Comparison of ENCODE assay signal across 9 cellular contexts in genomic region chr7:1693991-1694524, GRCh38. TPM values are rescaled to one million over a fixed set of nuclear protein-coding genes. Genes with fewer than 3 reads are reported as not detected.
DNase-seq lines count a peak whose midpoint lies in the region; ATAC-seq and TF ChIP-seq lines count a peak whose summit lies in the region.
"Had no signal": no experiment of that assay in that cellular context is flagged by ENCODE, and none has a peak within 500 bp of the region (broad histone marks: within the 10 kb centered on the region; RNA-seq: fewer than 3 reads in every experiment).

No MANE protein-coding gene starts in this region.

- no peak overlapping the region for H3K4me2 ChIP-seq in fibroblast of lung (ENCODE audit: extremely low read depth, insufficient read depth, low read length)

- no peak overlapping the region for H3K27ac ChIP-seq in fibroblast of lung (ENCODE audit: insufficient read depth, low read length)
- H3K27ac ChIP-seq: skin epidermis had no signal

- H3K9me3 ChIP-seq in fibroblast of lung (ENCODE audit: control insufficient read depth, insufficient read depth, low read depth, low read length) (no peaks in the 10 kb centered on the region), MG63 (no peaks in the 10 kb centered on the region)

- TF ChIP-seq CTCF in fibroblast of lung (conservative IDR thresholded peaks at IDR 0.05 in 1 of 2, IDR thresholded peaks at IDR 0.05 in 1 of 2; ENCODE audit: low read depth in 1 of 2, low read length in 2 of 2) = no peak

- no peaks in the 10 kb centered on the region for H3K4me1 ChIP-seq in fibroblast of lung (ENCODE audit: control insufficient read depth, extremely low read depth, insufficient read depth, low read length)

- H3K36me3 Mint-ChIP-seq in natural killer cell treated with Interleukin-12 subunit alpha and Interleukin-12 subunit beta and Interleukin-15 and Interleukin-18, amount 100 ng/mL, for 72 hours = no peaks in the 10 kb centered on the region

- H3K36me3 ChIP-seq in fibroblast of lung (ENCODE audit: control insufficient read depth, insufficient read depth, low read length) (no peaks in the 10 kb centered on the region), MG63 (no peaks in the 10 kb centered on the region)

- no peak for ATAC-seq in natural killer cell treated with Interleukin-12 subunit alpha and Interleukin-12 subunit beta and Interleukin-15 and Interleukin-18, amount 100 ng/mL, for 72 hours

- H3K27me3 ChIP-seq in fibroblast of lung (ENCODE audit: control insufficient read depth, insufficient read depth, low read length) (peaks cover 2% of the 10 kb centered on the region), MG63 (no peaks in the 10 kb centered on the region)

- H3K27ac Mint-ChIP-seq in natural killer cell treated with Interleukin-12 subunit alpha and Interleukin-12 subunit beta and Interleukin-15 and Interleukin-18, amount 100 ng/mL, for 72 hours = no peak overlapping the region

- no peak overlapping the region for H3K4me3 Mint-ChIP-seq in natural killer cell treated with Interleukin-12 subunit alpha and Interleukin-12 subunit beta and Interleukin-15 and Interleukin-18, amount 100 ng/mL, for 72 hours

- H3K4me3 ChIP-seq in fibroblast of lung (replicated peaks in 1 of 4; ENCODE audit: control extremely low read depth in 1 of 4, insufficient read depth in 1 of 4, low read depth in 3 of 4, low read length in 4 of 4) = no peak overlapping the region
- no peak overlapping the region for H3K4me3 ChIP-seq in MG63
- H3K4me3 ChIP-seq: skin epidermis had no signal

- H4K20me1 ChIP-seq in fibroblast of lung (ENCODE audit: control insufficient read depth, extremely low read depth, insufficient read depth, low read length) = no peaks in the 10 kb centered on the region

- peaks cover 15 to 16% of the 10 kb centered on the region in 2 donors for H3K27me3 Mint-ChIP-seq in natural killer cell treated with Interleukin-12 subunit alpha and Interleukin-12 subunit beta and Interleukin-15 and Interleukin-18, amount 100 ng/mL, for 72 hours

- H2AFZ ChIP-seq in fibroblast of lung (ENCODE audit: low read length) = no peak overlapping the region

- H3K9ac ChIP-seq in fibroblast of lung (ENCODE audit: insufficient read depth, low read length) = no peak overlapping the region

- H3K9me3 Mint-ChIP-seq in natural killer cell treated with Interleukin-12 subunit alpha and Interleukin-12 subunit beta and Interleukin-15 and Interleukin-18, amount 100 ng/mL, for 72 hours = no peaks in the 10 kb centered on the region

- DNase-seq in ELR (ENCODE audit: low read depth) (peak; percentile 53), NCI-H226 (peak; percentile 100), fibroblast of lung (ENCODE audit: low read depth in 2 of 2) (peak; percentile 31 to 69), nucleus accumbens (lab: John Stamatoyannopoulos, UW) (peak in 48 of 56 donors; percentile 9 to 89 (median 63)), NCI-H82 treated with DMSO at 0.1 percent for 48 hours (lab: John Stamatoyannopoulos, UW; ENCODE audit: unreplicated experiment) (no peak), MG63 (no peak), germinal center (ENCODE audit: low spot score) (no peak)
- no peak for DNase-seq in natural killer cell treated with Interleukin-12 subunit alpha and Interleukin-12 subunit beta and Interleukin-15 and Interleukin-18, amount 100 ng/mL, for 72 hours (ENCODE audit: low spot score)

- no peaks in the 10 kb centered on the region for H3K4me1 Mint-ChIP-seq in natural killer cell treated with Interleukin-12 subunit alpha and Interleukin-12 subunit beta and Interleukin-15 and Interleukin-18, amount 100 ng/mL, for 72 hours (ENCODE audit: low read depth in 2 of 2)

- H3K79me2 ChIP-seq in fibroblast of lung (ENCODE audit: control insufficient read depth, insufficient read depth, low read length) = no peaks in the 10 kb centered on the region

RNA-seq across cellular contexts. Expression of gene ELFN1, which starts 24.0 kb away (rescaled TPM):
- 0.33 and 0.51 TPM in 2 replicates for total RNA-seq in fibroblast of lung
- 0.16 and 0.26 TPM in 2 replicates for polyA plus RNA-seq in fibroblast of lung
- polyA plus RNA-seq in fibroblast of lung (2012) = 0.28 and 0.50 TPM in 2 replicates
- polyA minus RNA-seq in fibroblast of lung (ENCODE audit: low replicate concordance) = 0.74 TPM in 1 of 2 replicates, not detected in the other
- total RNA-seq in natural killer cell treated with Interleukin-12 subunit alpha and Interleukin-12 subunit beta and Interleukin-15 and Interleukin-18, amount 100 ng/mL, for 72 hours = under 1 TPM in 1 of 2 donors, not detected in 1; 0.11 TPM
- 0.05 and 0.56 TPM in 2 replicates for total RNA-seq in MG63 (2014; rRNA removed; shearing (Covaris generic); ENCODE audit: low replicate concordance)

Comparison
In these comparisons a context has a peak if more than half of its experiments do, and no peak if none do; other contexts are left out.
1. DNase-seq: peak in ELR (single experiment), NCI-H226 (single experiment), fibroblast of lung (2 of 2) and nucleus accumbens (48 of 56); none in NCI-H82 treated with DMSO at 0.1 percent for 48 hours (single experiment), natural killer cell treated with Interleukin-12 subunit alpha and Interleukin-12 subunit beta and Interleukin-15 and Interleukin-18, amount 100 ng/mL, for 72 hours (single experiment), MG63 (single experiment) and germinal center (single experiment).